In the genomic region with DNA sequence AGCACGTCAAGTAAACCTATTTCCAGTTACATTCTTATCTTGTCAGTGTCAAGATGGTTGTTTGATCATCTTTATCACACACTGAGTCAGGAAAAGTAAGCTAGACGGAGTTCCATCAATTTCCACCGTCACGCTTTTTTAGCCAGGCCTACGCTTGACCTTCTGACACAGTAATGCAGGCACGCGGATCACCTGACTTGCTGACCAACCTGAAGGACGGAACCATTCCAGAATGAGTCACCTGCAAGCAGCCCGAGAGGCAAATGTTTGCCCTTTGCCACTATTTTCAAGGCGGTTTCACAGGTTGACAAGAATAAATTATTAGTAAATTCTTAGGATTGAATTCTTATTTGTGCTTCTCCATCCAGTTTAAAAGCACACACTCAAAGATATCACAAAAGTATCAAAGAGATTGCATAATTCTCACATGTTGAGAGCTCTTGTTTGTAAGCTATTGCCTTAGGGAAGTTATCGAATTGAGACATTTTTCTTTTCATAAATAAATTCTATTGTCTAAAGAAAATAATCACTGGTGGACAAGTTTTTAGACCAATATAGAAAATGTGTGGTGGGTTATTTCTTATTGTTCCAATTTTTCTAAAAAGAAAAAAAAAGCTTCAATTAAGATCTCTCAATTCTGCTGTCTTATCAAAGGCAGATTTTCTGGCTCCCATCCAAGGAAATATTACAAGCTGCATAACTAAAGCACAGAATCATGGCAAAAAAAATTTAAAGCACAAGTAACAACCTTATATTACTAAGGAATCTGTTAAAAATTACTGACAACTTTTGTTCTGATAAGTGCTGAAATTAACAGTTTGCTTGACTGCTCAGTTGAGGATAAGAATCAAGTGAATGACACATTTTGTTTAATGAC, we compare ENCODE assay signal across 10 cellular contexts. TPM values are rescaled to one million over a fixed set of nuclear protein-coding genes. Genes with fewer than 3 reads are reported as not detected.
DNase-seq lines count a peak whose midpoint lies in the region; ATAC-seq and TF ChIP-seq lines count a peak whose summit lies in the region.
"Had no signal": no experiment of that assay in that cellular context is flagged by ENCODE, and none has a peak within 500 bp of the region (broad histone marks: within the 10 kb centered on the region; RNA-seq: fewer than 3 reads in every experiment).

No MANE protein-coding gene starts in this region.

- H3K4me1 Mint-ChIP-seq in CD8-positive, alpha-beta memory T cell: peaks cover 75 to 98% (median 96%) of the 10 kb centered on the region in 3 donors
- peaks cover 51 to 61% of the 10 kb centered on the region in 2 donors for H3K4me1 Mint-ChIP-seq in natural killer cell treated with Interleukin-12 subunit alpha and Interleukin-12 subunit beta and Interleukin-15 and Interleukin-18, amount 100 ng/mL, for 72 hours (ENCODE audit: low read depth in 2 of 2)

- H3K36me3 Mint-ChIP-seq in CD8-positive, alpha-beta memory T cell: peaks cover 4 to 42% (median 19%) of the 10 kb centered on the region in 3 donors
- peaks cover 31% of the 10 kb centered on the region for H3K36me3 Mint-ChIP-seq in natural killer cell treated with Interleukin-12 subunit alpha and Interleukin-12 subunit beta and Interleukin-15 and Interleukin-18, amount 100 ng/mL, for 72 hours

- no peaks in the 10 kb centered on the region for H3K9me3 Mint-ChIP-seq in CD8-positive, alpha-beta memory T cell
- H3K9me3 Mint-ChIP-seq in natural killer cell treated with Interleukin-12 subunit alpha and Interleukin-12 subunit beta and Interleukin-15 and Interleukin-18, amount 100 ng/mL, for 72 hours: no peaks in the 10 kb centered on the region

- peak overlapping the region; percentile 34 to 100 (median 97) for H3K27ac Mint-ChIP-seq in CD8-positive, alpha-beta memory T cell
- peak overlapping the region; percentile 94 to 95 for H3K27ac Mint-ChIP-seq in natural killer cell treated with Interleukin-12 subunit alpha and Interleukin-12 subunit beta and Interleukin-15 and Interleukin-18, amount 100 ng/mL, for 72 hours

- DNase-seq in CD8-positive, alpha-beta memory T cell: peak in 1 of 5 donors; percentile 42
- DNase-seq in choroid plexus epithelial cell (ENCODE audit: low read depth) (peak; percentile 79), DMS 273 treated with DMSO at 0.1 percent for 48 hours (lab: John Stamatoyannopoulos, UW) (no peak), NCI-H2029 treated with DMSO at 0.1 percent for 48 hours (lab: John Stamatoyannopoulos, UW) (no peak)
- DNase-seq in natural killer cell treated with Interleukin-12 subunit alpha and Interleukin-12 subunit beta and Interleukin-15 and Interleukin-18, amount 100 ng/mL, for 72 hours (ENCODE audit: low spot score): no peak
- DNase-seq: MG63 had no signal

- CTCF ChIA-PET in CD8-positive, alpha-beta memory T cell (lab: Charles Lee): no interaction called here

- H3K27me3 ChIP-seq in CD8-positive, alpha-beta memory T cell (ENCODE audit: insufficient read depth, low read length, poor library complexity, severe bottlenecking): no peaks in the 10 kb centered on the region
- H3K27me3 ChIP-seq: MG63 had no signal

- no peaks in the 10 kb centered on the region for H3K27me3 Mint-ChIP-seq in CD8-positive, alpha-beta memory T cell
- no peaks in the 10 kb centered on the region for H3K27me3 Mint-ChIP-seq in natural killer cell treated with Interleukin-12 subunit alpha and Interleukin-12 subunit beta and Interleukin-15 and Interleukin-18, amount 100 ng/mL, for 72 hours

- no peak overlapping the region for H3K4me3 Mint-ChIP-seq in CD8-positive, alpha-beta memory T cell
- H3K4me3 Mint-ChIP-seq in natural killer cell treated with Interleukin-12 subunit alpha and Interleukin-12 subunit beta and Interleukin-15 and Interleukin-18, amount 100 ng/mL, for 72 hours: peak overlapping the region; percentile 91

- ATAC-seq in natural killer cell treated with Interleukin-12 subunit alpha and Interleukin-12 subunit beta and Interleukin-15 and Interleukin-18, amount 100 ng/mL, for 72 hours: no peak
- ATAC-seq in GM19328 (IDR thresholded peaks at IDR 0.05; ENCODE audit: unreplicated experiment) (no peak), HG02840 (IDR thresholded peaks at IDR 0.05; ENCODE audit: low FRiP score, unreplicated experiment) (no peak)
- ATAC-seq: left lobe of liver had no signal

- H3K27ac ChIP-seq in CD8-positive, alpha-beta memory T cell (ENCODE audit: low read depth, low read length): no peak overlapping the region
- H3K27ac ChIP-seq in KOPT-K1 (ENCODE audit: low read depth, low read length, poor library complexity, severe bottlenecking): peak overlapping the region; percentile 98

- H3K36me3 ChIP-seq in CD8-positive, alpha-beta memory T cell (ENCODE audit: insufficient read depth, low read length): no peaks in the 10 kb centered on the region
- peaks cover 53% of the 10 kb centered on the region for H3K36me3 ChIP-seq in KOPT-K1 (ENCODE audit: insufficient read depth, low read length)

- no peak for TF ChIP-seq CTCF in choroid plexus epithelial cell (conservative IDR thresholded peaks at IDR 0.05; ENCODE audit: low read depth, low read length)

- POLR2A ChIA-PET in CD8-positive, alpha-beta memory T cell (lab: Charles Lee): no interaction called here

- H3K4me1 ChIP-seq in CD8-positive, alpha-beta memory T cell (ENCODE audit: insufficient read depth, low read length): peaks cover 90% of the 10 kb centered on the region

- H3K9me3 ChIP-seq in CD8-positive, alpha-beta memory T cell (ENCODE audit: low read length): no peaks in the 10 kb centered on the region
- peaks cover 3% of the 10 kb centered on the region for H3K9me3 ChIP-seq in KOPT-K1 (ENCODE audit: insufficient read depth, low read length, poor library complexity, severe bottlenecking)
- H3K9me3 ChIP-seq: MG63 had no signal

- no peak overlapping the region for H3K4me3 ChIP-seq in CD8-positive, alpha-beta memory T cell (ENCODE audit: low read length)
- H3K4me3 ChIP-seq in choroid plexus epithelial cell (ENCODE audit: low read depth, low read length): no peak overlapping the region
- H3K4me3 ChIP-seq: MG63 had no signal

RNA-seq across cellular contexts. Expression of a gene that starts 31.9 kb away (rescaled TPM):
- 10 to 100 TPM; 47.2 to 51.6 TPM for total RNA-seq in CD8-positive, alpha-beta memory T cell
- 76.1 TPM for polyA plus RNA-seq in CD8-positive, alpha-beta memory T cell
- 100 to 1,000 TPM; 104 to 116 TPM for total RNA-seq in natural killer cell treated with Interleukin-12 subunit alpha and Interleukin-12 subunit beta and Interleukin-15 and Interleukin-18, amount 100 ng/mL, for 72 hours
